In genomic region chr14:33934043-33934750, GRCh38 we compare ENCODE assay signal across 1 cellular context.
TF ChIP-seq lines count a peak whose summit lies in the region.

No MANE protein-coding gene starts in this region.

TF ChIP-seq in K562, 482 proteins besides CTCF, POLR2A, EP300 and RAD21:
- TF ChIP-seq SMARCB1 (IDR thresholded peaks at IDR 0.05; ENCODE audit: insufficient read length, low read depth) (no peak), ZC3H11A (IDR thresholded peaks at IDR 0.05; ENCODE audit: low read depth, low read length) (no peak), KLF10 (CRISPR knock-in tag; IDR thresholded peaks at IDR 0.05) (no peak), STAG1 (CRISPR knock-in tag; IDR thresholded peaks at IDR 0.05; ENCODE audit: borderline replicate concordance) (no peak), CHAMP1 (IDR thresholded peaks at IDR 0.05) (no peak), EP400 (IDR thresholded peaks at IDR 0.05) (no peak), RNF2 (IDR thresholded peaks at IDR 0.05) (no peak), ERF (CRISPR knock-in tag; IDR thresholded peaks at IDR 0.05) (no peak)
- TF ChIP-seq, protein P1, sequence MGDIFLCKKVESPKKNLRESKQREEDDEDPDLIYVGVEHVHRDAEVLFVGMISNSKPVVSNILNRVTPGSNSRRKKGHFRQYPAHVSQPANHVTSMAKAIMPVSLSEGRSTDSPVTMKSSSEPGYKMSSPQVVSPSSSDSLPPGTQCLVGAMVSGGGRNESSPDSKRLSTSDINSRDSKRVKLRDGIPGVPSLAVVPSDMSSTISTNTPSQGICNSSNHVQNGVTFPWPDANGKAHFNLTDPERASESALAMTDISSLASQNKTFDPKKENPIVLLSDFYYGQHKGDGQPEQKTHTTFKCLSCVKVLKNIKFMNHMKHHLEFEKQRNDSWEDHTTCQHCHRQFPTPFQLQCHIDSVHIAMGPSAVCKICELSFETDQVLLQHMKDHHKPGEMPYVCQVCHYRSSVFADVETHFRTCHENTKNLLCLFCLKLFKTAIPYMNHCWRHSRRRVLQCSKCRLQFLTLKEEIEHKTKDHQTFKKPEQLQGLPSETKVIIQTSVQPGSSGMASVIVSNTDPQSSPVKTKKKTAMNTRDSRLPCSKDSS (IDR thresholded peaks at IDR 0.05; ENCODE audit: low read depth, partially characterized antibody): no peak
TF ChIP-seq in K562: peak in this region for 0.
